ENCODE assay signal across 8 cellular contexts in the genomic region with DNA sequence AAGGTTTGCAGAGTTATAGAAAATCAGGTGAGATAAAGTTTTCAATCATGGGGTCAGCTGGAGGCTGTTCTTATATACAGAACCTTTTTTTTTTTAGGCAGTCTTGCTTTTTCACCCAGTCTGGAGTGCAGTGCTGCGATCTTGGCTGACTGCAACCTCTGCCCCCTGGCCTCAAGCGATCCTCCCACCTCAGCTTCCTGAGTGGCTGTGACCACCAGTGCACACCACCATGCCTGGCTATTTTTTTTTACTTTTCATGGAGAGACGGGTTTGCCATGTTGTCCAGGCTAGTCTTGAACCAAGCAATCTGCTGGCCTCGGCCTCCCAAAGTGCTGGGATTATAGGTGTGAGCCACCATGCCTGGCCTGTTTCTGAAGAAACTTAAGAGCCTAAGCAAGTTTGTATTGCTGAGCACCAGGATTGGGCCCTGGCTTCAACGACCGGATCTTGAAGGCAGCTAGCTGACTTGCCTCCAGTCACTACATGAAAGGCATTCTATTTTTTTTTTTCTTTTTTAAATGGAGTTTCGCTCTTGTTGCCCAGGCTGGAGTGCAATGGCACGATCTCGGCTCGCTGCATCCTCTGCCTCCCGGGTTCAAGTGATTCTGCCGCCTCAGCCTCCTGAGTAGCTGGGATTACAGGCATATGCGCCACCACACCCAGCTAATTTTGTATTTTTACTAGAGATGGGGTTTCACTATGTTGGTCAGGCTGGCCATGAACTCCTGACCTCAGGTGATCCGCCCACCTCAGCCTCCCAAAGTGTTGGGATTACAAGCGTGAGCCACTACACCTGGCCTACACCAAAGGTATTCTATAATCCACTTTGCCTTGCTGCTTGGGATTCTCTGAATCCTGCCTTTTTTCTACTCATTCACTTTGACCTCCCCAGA.
DNase-seq lines count a peak whose midpoint lies in the region; ATAC-seq and TF ChIP-seq lines count a peak whose summit lies in the region.

No MANE protein-coding gene starts in this region.

- peaks cover 50 to 77% (median 60%) of the 10 kb centered on the region in 11 experiments for H3K36me3 ChIP-seq in BLaER1 treated with 17β-estradiol and CSF1 and Interleukin-3, amounts not matched to agents 10 nM and 100 nM

- DNase-seq in NCI-H446 (lab: John Stamatoyannopoulos, UW), result no peak
- no peak for DNase-seq in DMS153 (lab: John Stamatoyannopoulos, UW)
- DNase-seq in D341Med (ENCODE audit: low spot score), result no peak

- peaks cover 74 to 100% (median 94%) of the 10 kb centered on the region in 10 experiments for H3K4me1 ChIP-seq in BLaER1 treated with 17β-estradiol and CSF1 and Interleukin-3, amounts not matched to agents 10 nM and 100 nM

- H3K27ac Mint-ChIP-seq in activated naive CD8-positive, alpha-beta T cell, result peak overlapping the region; percentile 64

- peaks cover 45 to 91% (median 73%) of the 10 kb centered on the region in 11 experiments for H4K20me1 ChIP-seq in BLaER1 treated with 17β-estradiol and CSF1 and Interleukin-3, amounts not matched to agents 10 nM and 100 nM

- peak overlapping the region; percentile 46 to 97 (median 83) for H3K4me2 ChIP-seq in BLaER1 treated with 17β-estradiol and CSF1 and Interleukin-3, amounts not matched to agents 10 nM and 100 nM

- peaks cover 12% of the 10 kb centered on the region for H3K36me3 Mint-ChIP-seq in activated naive CD8-positive, alpha-beta T cell

- H3K9ac ChIP-seq in BLaER1 treated with 17β-estradiol and CSF1 and Interleukin-3, amounts not matched to agents 10 nM and 100 nM, result peak overlapping the region; percentile 26 to 72 (median 48); a peak in 18 of 22 replicates

- no peaks in the 10 kb centered on the region for H3K9me3 Mint-ChIP-seq in activated naive CD8-positive, alpha-beta T cell (ENCODE audit: low read depth)

- H3K4me1 Mint-ChIP-seq in activated naive CD8-positive, alpha-beta T cell (ENCODE audit: low read depth), result peaks cover 58% of the 10 kb centered on the region

- peak overlapping the region; percentile 3 for H3K4me3 Mint-ChIP-seq in activated naive CD8-positive, alpha-beta T cell

- H3K4me3 ChIP-seq in BLaER1 treated with 17β-estradiol and CSF1 and Interleukin-3, amounts not matched to agents 10 nM and 100 nM, result peak overlapping the region in 3 of 10 experiments; percentile 9 to 31 (median 16); a peak in 3 of 20 replicates

- peak; percentile 28 for TF ChIP-seq POLR2A in GM19099 (IDR thresholded peaks at IDR 0.05; ENCODE audit: extremely low read depth, insufficient read length, low read depth)

- H3K27me3 ChIP-seq in BLaER1 treated with 17β-estradiol and CSF1 and Interleukin-3, amounts not matched to agents 10 nM and 100 nM, result no peaks in the 10 kb centered on the region; a peak in 1 of 22 replicates

- no peaks in the 10 kb centered on the region for H3K9me3 ChIP-seq in BLaER1 treated with 17β-estradiol and CSF1 and Interleukin-3, amounts not matched to agents 10 nM and 100 nM (replicated peaks in 1 of 11)

- H3K27me3 Mint-ChIP-seq in activated naive CD8-positive, alpha-beta T cell, result no peaks in the 10 kb centered on the region

- ATAC-seq in HG03135 (IDR thresholded peaks at IDR 0.05; ENCODE audit: unreplicated experiment) (peak; percentile 40), HG03039 (IDR thresholded peaks at IDR 0.05; ENCODE audit: unreplicated experiment) (no peak)

- peak overlapping the region; percentile 8 to 100 (median 60); a peak in 20 of 22 replicates for H3K27ac ChIP-seq in BLaER1 treated with 17β-estradiol and CSF1 and Interleukin-3, amounts not matched to agents 10 nM and 100 nM
